In genomic region chr1:173532237-173532636, GRCh38 we compare ENCODE assay signal across 15 cellular contexts. TPM values are rescaled to one million over a fixed set of nuclear protein-coding genes. Genes with fewer than 3 reads are reported as not detected.
DNase-seq lines count a peak whose midpoint lies in the region; ATAC-seq and TF ChIP-seq lines count a peak whose summit lies in the region.
"Had no signal": no experiment of that assay in that cellular context is flagged by ENCODE, and none has a peak within 500 bp of the region (broad histone marks: within the 10 kb centered on the region; RNA-seq: fewer than 3 reads in every experiment).

No MANE protein-coding gene starts in this region.

- ATAC-seq in activated naive CD8-positive, alpha-beta T cell treated with anti-CD3 and anti-CD28 coated beads, Interleukin-2, amount 10 ng/mL, durations not matched to agents 7 days and 5 days (ENCODE audit: low read depth), result peak; percentile 65
- no peak for ATAC-seq in activated naive CD8-positive, alpha-beta T cell treated with anti-CD3 and anti-CD28 coated beads, Interleukin-2, amount 50 U/mL, for 24 hours
- no peak for ATAC-seq in PC-3
- no peak for ATAC-seq in HG02759 (IDR thresholded peaks at IDR 0.05; ENCODE audit: unreplicated experiment)
- ATAC-seq: activated CD4-positive, CD25-positive, alpha-beta regulatory T cell treated with anti-CD3 and anti-CD28 coated beads, Interleukin-2, amount 50 U/mL, for 24 hours; mucosa of descending colon had no signal

- TF ChIP-seq CTCF in PC-3 (conservative IDR thresholded peaks at IDR 0.05; ENCODE audit: low read depth, low read length), result no peak
- no peak for TF ChIP-seq CTCF in fibroblast of the aortic adventitia (IDR thresholded peaks at IDR 0.05; ENCODE audit: insufficient read depth, low read length)

- H3K4me1 ChIP-seq in PC-3 (ENCODE audit: insufficient read depth, low read length), result no peaks in the 10 kb centered on the region
- H3K4me1 ChIP-seq: tibial artery had no signal

- H3K9me2 ChIP-seq in PC-3 (replicated peaks; ENCODE audit: low read length), result no peaks in the 10 kb centered on the region

- no peak for DNase-seq in activated naive CD8-positive, alpha-beta T cell treated with anti-CD3 and anti-CD28 coated beads, Interleukin-2, amount 10 ng/mL, durations not matched to agents 7 days and 5 days
- DNase-seq in activated naive CD8-positive, alpha-beta T cell treated with anti-CD3 and anti-CD28 coated beads, Interleukin-2, amount 50 U/mL, for 24 hours, result no peak
- DNase-seq in PC-3 (no peak), fibroblast of the aortic adventitia (ENCODE audit: low read depth) (peak; percentile 40), stromal cell of bone marrow (ENCODE audit: low read depth) (peak; percentile 3), SHP77 (lab: John Stamatoyannopoulos, UW) (no peak), NCI-H82 (lab: John Stamatoyannopoulos, UW) (no peak)
- DNase-seq: brain microvascular endothelial cell, mucosa of descending colon, NCI-H1092, posterior cingulate gyrus, tibial artery had no signal

- H3K27ac Mint-ChIP-seq in activated naive CD8-positive, alpha-beta T cell treated with anti-CD3 and anti-CD28 coated beads, Interleukin-2, amount 10 ng/mL, durations not matched to agents 7 days and 5 days, result peak overlapping the region; percentile 59
- no peak overlapping the region for H3K27ac Mint-ChIP-seq in activated naive CD8-positive, alpha-beta T cell treated with anti-CD3 and anti-CD28 coated beads, Interleukin-2, amount 50 U/mL, for 24 hours

- peaks cover 16% of the 10 kb centered on the region for H3K4me1 Mint-ChIP-seq in activated naive CD8-positive, alpha-beta T cell treated with anti-CD3 and anti-CD28 coated beads, Interleukin-2, amount 10 ng/mL, durations not matched to agents 7 days and 5 days
- peaks cover 19% of the 10 kb centered on the region for H3K4me1 Mint-ChIP-seq in activated naive CD8-positive, alpha-beta T cell treated with anti-CD3 and anti-CD28 coated beads, Interleukin-2, amount 50 U/mL, for 24 hours

- BruUV-seq in PC-3 (replicated peaks; lab: Mats Ljungman, UMichigan), result no TSS peak

- no peak overlapping the region for H3K27ac ChIP-seq in PC-3 (ENCODE audit: low read length)
- H3K27ac ChIP-seq: brain microvascular endothelial cell, SK-N-MC, tibial artery had no signal

- no peaks in the 10 kb centered on the region for H3K9me3 Mint-ChIP-seq in activated naive CD8-positive, alpha-beta T cell treated with anti-CD3 and anti-CD28 coated beads, Interleukin-2, amount 10 ng/mL, durations not matched to agents 7 days and 5 days
- H3K9me3 Mint-ChIP-seq in activated naive CD8-positive, alpha-beta T cell treated with anti-CD3 and anti-CD28 coated beads, Interleukin-2, amount 50 U/mL, for 24 hours, result no peaks in the 10 kb centered on the region

- no peak overlapping the region for H3K4me3 ChIP-seq in PC-3 (ENCODE audit: low read length)
- no peak overlapping the region for H3K4me3 ChIP-seq in fibroblast of the aortic adventitia (ENCODE audit: low read depth, low read length)
- H3K4me3 ChIP-seq: mucosa of descending colon, SK-N-MC, tibial artery had no signal

- H2AFZ ChIP-seq in PC-3 (ENCODE audit: low read length), result peak overlapping the region; percentile 29

- H3K9me3 ChIP-seq in PC-3 (ENCODE audit: low read length), result no peaks in the 10 kb centered on the region
- H3K9me3 ChIP-seq: mucosa of descending colon, tibial artery had no signal

- peak overlapping the region; percentile 10 for H3K4me2 ChIP-seq in PC-3 (ENCODE audit: low read length)

- intact Hi-C loops in PC-3 (cut with micrococcal nuclease), result no loop called here

- H4K20me1 ChIP-seq in PC-3 (ENCODE audit: low read length), result no peaks in the 10 kb centered on the region

- peaks cover 6% of the 10 kb centered on the region for H3K36me3 Mint-ChIP-seq in activated naive CD8-positive, alpha-beta T cell treated with anti-CD3 and anti-CD28 coated beads, Interleukin-2, amount 10 ng/mL, durations not matched to agents 7 days and 5 days
- H3K36me3 Mint-ChIP-seq in activated naive CD8-positive, alpha-beta T cell treated with anti-CD3 and anti-CD28 coated beads, Interleukin-2, amount 50 U/mL, for 24 hours (ENCODE audit: low read depth), result no peaks in the 10 kb centered on the region

- H3K9ac ChIP-seq in PC-3 (ENCODE audit: low read length), result no peak overlapping the region

- H3F3A ChIP-seq in PC-3 (ENCODE audit: low read length, unreplicated experiment), result no peaks in the 10 kb centered on the region

- no peaks in the 10 kb centered on the region for H3K79me2 ChIP-seq in PC-3 (ENCODE audit: low read length)

- no peaks in the 10 kb centered on the region for H3K27me3 Mint-ChIP-seq in activated naive CD8-positive, alpha-beta T cell treated with anti-CD3 and anti-CD28 coated beads, Interleukin-2, amount 10 ng/mL, durations not matched to agents 7 days and 5 days
- H3K27me3 Mint-ChIP-seq in activated naive CD8-positive, alpha-beta T cell treated with anti-CD3 and anti-CD28 coated beads, Interleukin-2, amount 50 U/mL, for 24 hours, result no peaks in the 10 kb centered on the region

- no peaks in the 10 kb centered on the region for H3K36me3 ChIP-seq in PC-3 (ENCODE audit: low read depth, low read length)
- H3K36me3 ChIP-seq: brain microvascular endothelial cell, tibial artery had no signal

- POLR2A ChIA-PET in activated naive CD8-positive, alpha-beta T cell treated with anti-CD3 and anti-CD28 coated beads, Interleukin-2, amount 10 ng/mL, durations not matched to agents 7 days and 5 days (lab: Charles Lee), result interaction anchor here (1.0 kb wide), 1 partner anchor 18 kb away, joined by 5 read pairs; no protein-coding TSS in a partner anchor
- POLR2A ChIA-PET in PC-3 (lab: Charles Lee; ENCODE audit: unreplicated experiment), result interaction anchor here (0.5 kb wide), 1 partner anchor 32 kb away, joined by 5 read pairs; no protein-coding TSS in a partner anchor

- H3K4me3 Mint-ChIP-seq in activated naive CD8-positive, alpha-beta T cell treated with anti-CD3 and anti-CD28 coated beads, Interleukin-2, amount 10 ng/mL, durations not matched to agents 7 days and 5 days, result peak overlapping the region; percentile 32
- H3K4me3 Mint-ChIP-seq in activated naive CD8-positive, alpha-beta T cell treated with anti-CD3 and anti-CD28 coated beads, Interleukin-2, amount 50 U/mL, for 24 hours, result no peak overlapping the region

- no peaks in the 10 kb centered on the region for H3K27me3 ChIP-seq in PC-3 (ENCODE audit: low read length)
- H3K27me3 ChIP-seq: brain microvascular endothelial cell, tibial artery had no signal

- CTCF ChIA-PET in PC-3 (lab: Charles Lee), result interaction anchor here (0.6 kb wide), 1 partner anchor 200 kb away, joined by 8 read pairs; no protein-coding TSS in a partner anchor

RNA-seq across cellular contexts. Expression of gene PRDX6, which starts 55.1 kb away (rescaled TPM):
- 100 to 1,000 TPM; 136 to 137 TPM for total RNA-seq in activated naive CD8-positive, alpha-beta T cell treated with anti-CD3 and anti-CD28 coated beads, Interleukin-2, amount 10 ng/mL, durations not matched to agents 7 days and 5 days
- total RNA-seq in PC-3 (2014; rRNA removed), result 649 and 829 TPM in 2 replicates
- 185 and 278 TPM in 2 replicates for total RNA-seq in fibroblast of the aortic adventitia (ENCODE audit: low replicate concordance)

Comparison
In these comparisons a context has a peak if more than half of its experiments do, and no peak if none do; other contexts are left out.
1. DNase-seq: peak in fibroblast of the aortic adventitia (single experiment) and stromal cell of bone marrow (single experiment); none in activated naive CD8-positive, alpha-beta T cell treated with anti-CD3 and anti-CD28 coated beads, Interleukin-2, amount 10 ng/mL, durations not matched to agents 7 days and 5 days (single experiment), activated naive CD8-positive, alpha-beta T cell treated with anti-CD3 and anti-CD28 coated beads, Interleukin-2, amount 50 U/mL, for 24 hours (single experiment), PC-3 (single experiment), SHP77 (0 of 2) and NCI-H82 (single experiment).